Comparison of ENCODE assay signal across 2 cellular contexts in the genomic region with DNA sequence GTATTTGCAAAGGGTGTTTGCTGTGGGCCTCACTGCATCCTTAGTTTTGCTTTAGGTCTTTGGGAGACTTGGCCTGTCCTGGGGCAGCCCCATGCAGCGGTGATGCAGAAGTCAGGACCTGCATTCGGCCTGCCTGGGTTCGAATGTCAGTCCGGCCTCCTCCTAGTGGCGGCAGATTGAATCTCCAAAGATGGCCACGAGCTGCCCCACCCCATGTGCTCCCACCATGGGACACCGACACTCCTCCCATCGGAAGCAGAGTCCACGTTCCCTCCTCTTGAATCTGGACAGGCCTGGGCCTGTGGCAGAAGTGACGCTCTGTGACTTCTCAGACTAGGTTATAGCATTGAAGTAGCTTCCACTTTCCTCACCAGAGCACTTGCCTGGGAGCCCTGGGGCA.
TF ChIP-seq lines count a peak whose summit lies in the region.

No MANE protein-coding gene starts in this region.

TF ChIP-seq in GM23338, 12 proteins besides CTCF, POLR2A, EP300 and RAD21 (continues in another document):
- TF ChIP-seq NANOG (IDR thresholded peaks at IDR 0.05; ENCODE audit: borderline replicate concordance) (no peak), ZNF114 (CRISPR knock-in tag; IDR thresholded peaks at IDR 0.05) (no peak), EZH2phosphoT487 (IDR thresholded peaks at IDR 0.05; ENCODE audit: unreplicated experiment) (no peak), EZH2 (IDR thresholded peaks at IDR 0.05; ENCODE audit: low read depth, unreplicated experiment) (no peak), POLR2AphosphoS5 (IDR thresholded peaks at IDR 0.05; ENCODE audit: low read depth) (no peak), ZNF331 (CRISPR knock-in tag; IDR thresholded peaks at IDR 0.05; ENCODE audit: low read depth) (no peak), JUNB (IDR thresholded peaks at IDR 0.05; ENCODE audit: unreplicated experiment) (no peak), STAT1 (IDR thresholded peaks at IDR 0.05; ENCODE audit: unreplicated experiment) (no peak), CREB1 (CRISPR knock-in tag; IDR thresholded peaks at IDR 0.05; ENCODE audit: low read depth) (no peak)
- TF ChIP-seq, protein P1, sequence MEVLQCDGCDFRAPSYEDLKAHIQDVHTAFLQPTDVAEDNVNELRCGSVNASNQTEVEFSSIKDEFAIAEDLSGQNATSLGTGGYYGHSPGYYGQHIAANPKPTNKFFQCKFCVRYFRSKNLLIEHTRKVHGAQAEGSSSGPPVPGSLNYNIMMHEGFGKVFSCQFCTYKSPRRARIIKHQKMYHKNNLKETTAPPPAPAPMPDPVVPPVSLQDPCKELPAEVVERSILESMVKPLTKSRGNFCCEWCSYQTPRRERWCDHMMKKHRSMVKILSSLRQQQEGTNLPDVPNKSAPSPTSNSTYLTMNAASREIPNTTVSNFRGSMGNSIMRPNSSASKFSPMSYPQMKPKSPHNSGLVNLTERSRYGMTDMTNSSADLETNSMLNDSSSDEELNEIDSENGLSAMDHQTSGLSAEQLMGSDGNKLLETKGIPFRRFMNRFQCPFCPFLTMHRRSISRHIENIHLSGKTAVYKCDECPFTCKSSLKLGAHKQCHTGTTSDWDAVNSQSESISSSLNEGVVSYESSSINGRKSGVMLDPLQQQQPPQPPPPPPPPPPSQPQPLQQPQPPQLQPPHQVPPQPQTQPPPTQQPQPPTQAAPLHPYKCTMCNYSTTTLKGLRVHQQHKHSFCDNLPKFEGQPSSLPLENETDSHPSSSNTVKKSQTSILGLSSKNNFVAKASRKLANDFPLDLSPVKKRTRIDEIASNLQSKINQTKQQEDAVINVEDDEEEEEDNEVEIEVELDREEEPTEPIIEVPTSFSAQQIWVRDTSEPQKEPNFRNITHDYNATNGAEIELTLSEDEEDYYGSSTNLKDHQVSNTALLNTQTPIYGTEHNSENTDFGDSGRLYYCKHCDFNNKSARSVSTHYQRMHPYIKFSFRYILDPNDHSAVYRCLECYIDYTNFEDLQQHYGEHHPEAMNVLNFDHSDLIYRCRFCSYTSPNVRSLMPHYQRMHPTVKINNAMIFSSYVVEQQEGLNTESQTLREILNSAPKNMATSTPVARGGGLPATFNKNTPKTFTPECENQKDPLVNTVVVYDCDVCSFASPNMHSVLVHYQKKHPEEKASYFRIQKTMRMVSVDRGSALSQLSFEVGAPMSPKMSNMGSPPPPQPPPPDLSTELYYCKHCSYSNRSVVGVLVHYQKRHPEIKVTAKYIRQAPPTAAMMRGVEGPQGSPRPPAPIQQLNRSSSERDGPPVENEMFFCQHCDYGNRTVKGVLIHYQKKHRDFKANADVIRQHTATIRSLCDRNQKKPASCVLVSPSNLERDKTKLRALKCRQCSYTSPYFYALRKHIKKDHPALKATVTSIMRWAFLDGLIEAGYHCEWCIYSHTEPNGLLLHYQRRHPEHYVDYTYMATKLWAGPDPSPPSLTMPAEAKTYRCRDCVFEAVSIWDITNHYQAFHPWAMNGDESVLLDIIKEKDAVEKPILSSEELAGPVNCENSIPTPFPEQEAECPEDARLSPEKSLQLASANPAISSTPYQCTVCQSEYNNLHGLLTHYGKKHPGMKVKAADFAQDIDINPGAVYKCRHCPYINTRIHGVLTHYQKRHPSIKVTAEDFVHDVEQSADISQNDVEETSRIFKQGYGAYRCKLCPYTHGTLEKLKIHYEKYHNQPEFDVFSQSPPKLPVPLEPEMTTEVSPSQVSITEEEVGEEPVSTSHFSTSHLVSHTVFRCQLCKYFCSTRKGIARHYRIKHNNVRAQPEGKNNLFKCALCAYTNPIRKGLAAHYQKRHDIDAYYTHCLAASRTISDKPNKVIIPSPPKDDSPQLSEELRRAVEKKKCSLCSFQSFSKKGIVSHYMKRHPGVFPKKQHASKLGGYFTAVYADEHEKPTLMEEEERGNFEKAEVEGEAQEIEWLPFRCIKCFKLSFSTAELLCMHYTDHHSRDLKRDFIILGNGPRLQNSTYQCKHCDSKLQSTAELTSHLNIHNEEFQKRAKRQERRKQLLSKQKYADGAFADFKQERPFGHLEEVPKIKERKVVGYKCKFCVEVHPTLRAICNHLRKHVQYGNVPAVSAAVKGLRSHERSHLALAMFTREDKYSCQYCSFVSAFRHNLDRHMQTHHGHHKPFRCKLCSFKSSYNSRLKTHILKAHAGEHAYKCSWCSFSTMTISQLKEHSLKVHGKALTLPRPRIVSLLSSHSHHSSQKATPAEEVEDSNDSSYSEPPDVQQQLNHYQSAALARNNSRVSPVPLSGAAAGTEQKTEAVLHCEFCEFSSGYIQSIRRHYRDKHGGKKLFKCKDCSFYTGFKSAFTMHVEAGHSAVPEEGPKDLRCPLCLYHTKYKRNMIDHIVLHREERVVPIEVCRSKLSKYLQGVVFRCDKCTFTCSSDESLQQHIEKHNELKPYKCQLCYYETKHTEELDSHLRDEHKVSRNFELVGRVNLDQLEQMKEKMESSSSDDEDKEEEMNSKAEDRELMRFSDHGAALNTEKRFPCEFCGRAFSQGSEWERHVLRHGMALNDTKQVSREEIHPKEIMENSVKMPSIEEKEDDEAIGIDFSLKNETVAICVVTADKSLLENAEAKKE (CRISPR knock-in tag; IDR thresholded peaks at IDR 0.05) = no peak
- TF ChIP-seq, protein P2, sequence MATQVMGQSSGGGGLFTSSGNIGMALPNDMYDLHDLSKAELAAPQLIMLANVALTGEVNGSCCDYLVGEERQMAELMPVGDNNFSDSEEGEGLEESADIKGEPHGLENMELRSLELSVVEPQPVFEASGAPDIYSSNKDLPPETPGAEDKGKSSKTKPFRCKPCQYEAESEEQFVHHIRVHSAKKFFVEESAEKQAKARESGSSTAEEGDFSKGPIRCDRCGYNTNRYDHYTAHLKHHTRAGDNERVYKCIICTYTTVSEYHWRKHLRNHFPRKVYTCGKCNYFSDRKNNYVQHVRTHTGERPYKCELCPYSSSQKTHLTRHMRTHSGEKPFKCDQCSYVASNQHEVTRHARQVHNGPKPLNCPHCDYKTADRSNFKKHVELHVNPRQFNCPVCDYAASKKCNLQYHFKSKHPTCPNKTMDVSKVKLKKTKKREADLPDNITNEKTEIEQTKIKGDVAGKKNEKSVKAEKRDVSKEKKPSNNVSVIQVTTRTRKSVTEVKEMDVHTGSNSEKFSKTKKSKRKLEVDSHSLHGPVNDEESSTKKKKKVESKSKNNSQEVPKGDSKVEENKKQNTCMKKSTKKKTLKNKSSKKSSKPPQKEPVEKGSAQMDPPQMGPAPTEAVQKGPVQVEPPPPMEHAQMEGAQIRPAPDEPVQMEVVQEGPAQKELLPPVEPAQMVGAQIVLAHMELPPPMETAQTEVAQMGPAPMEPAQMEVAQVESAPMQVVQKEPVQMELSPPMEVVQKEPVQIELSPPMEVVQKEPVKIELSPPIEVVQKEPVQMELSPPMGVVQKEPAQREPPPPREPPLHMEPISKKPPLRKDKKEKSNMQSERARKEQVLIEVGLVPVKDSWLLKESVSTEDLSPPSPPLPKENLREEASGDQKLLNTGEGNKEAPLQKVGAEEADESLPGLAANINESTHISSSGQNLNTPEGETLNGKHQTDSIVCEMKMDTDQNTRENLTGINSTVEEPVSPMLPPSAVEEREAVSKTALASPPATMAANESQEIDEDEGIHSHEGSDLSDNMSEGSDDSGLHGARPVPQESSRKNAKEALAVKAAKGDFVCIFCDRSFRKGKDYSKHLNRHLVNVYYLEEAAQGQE (IDR thresholded peaks at IDR 0.05; ENCODE audit: unreplicated experiment) = no peak

TF ChIP-seq in K562, 482 proteins besides CTCF, POLR2A, EP300 and RAD21:
- peak in 1 of 3 experiments; percentile 58 for TF ChIP-seq YY1 (IDR thresholded peaks at IDR 0.05; ENCODE audit: borderline replicate concordance in 1 of 3, control insufficient read depth in 1 of 3, extremely low read depth in 1 of 3, insufficient read depth in 3 of 3, insufficient read length in 1 of 3, insufficient replicate concordance in 2 of 3, low read depth in 1 of 3, low read length in 2 of 3)
- TF ChIP-seq, protein P3, sequence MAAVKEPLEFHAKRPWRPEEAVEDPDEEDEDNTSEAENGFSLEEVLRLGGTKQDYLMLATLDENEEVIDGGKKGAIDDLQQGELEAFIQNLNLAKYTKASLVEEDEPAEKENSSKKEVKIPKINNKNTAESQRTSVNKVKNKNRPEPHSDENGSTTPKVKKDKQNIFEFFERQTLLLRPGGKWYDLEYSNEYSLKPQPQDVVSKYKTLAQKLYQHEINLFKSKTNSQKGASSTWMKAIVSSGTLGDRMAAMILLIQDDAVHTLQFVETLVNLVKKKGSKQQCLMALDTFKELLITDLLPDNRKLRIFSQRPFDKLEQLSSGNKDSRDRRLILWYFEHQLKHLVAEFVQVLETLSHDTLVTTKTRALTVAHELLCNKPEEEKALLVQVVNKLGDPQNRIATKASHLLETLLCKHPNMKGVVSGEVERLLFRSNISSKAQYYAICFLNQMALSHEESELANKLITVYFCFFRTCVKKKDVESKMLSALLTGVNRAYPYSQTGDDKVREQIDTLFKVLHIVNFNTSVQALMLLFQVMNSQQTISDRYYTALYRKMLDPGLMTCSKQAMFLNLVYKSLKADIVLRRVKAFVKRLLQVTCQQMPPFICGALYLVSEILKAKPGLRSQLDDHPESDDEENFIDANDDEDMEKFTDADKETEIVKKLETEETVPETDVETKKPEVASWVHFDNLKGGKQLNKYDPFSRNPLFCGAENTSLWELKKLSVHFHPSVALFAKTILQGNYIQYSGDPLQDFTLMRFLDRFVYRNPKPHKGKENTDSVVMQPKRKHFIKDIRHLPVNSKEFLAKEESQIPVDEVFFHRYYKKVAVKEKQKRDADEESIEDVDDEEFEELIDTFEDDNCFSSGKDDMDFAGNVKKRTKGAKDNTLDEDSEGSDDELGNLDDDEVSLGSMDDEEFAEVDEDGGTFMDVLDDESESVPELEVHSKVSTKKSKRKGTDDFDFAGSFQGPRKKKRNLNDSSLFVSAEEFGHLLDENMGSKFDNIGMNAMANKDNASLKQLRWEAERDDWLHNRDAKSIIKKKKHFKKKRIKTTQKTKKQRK (IDR thresholded peaks at IDR 0.05; ENCODE audit: borderline replicate concordance, low read depth, low read length) = no peak
- TF ChIP-seq, protein P4, sequence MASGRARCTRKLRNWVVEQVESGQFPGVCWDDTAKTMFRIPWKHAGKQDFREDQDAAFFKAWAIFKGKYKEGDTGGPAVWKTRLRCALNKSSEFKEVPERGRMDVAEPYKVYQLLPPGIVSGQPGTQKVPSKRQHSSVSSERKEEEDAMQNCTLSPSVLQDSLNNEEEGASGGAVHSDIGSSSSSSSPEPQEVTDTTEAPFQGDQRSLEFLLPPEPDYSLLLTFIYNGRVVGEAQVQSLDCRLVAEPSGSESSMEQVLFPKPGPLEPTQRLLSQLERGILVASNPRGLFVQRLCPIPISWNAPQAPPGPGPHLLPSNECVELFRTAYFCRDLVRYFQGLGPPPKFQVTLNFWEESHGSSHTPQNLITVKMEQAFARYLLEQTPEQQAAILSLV (tag; IDR thresholded peaks at IDR 0.05) = no peak
